ENCODE assay signal across 11 cellular contexts in genomic region chr1:172557270-172557669, GRCh38.
"Had no signal": no experiment of that assay in that cellular context is flagged by ENCODE, and none has a peak within 500 bp of the region (broad histone marks: within the 10 kb centered on the region; RNA-seq: fewer than 3 reads in every experiment).

No MANE protein-coding gene starts in this region.

- H3K27ac ChIP-seq: GM23248 had no signal

- H3K9me3 Mint-ChIP-seq: GM23338, H9, HFFc6 had no signal

- H3K4me3 Mint-ChIP-seq: GM23338, H9, HFFc6 had no signal

- H3K4me2 ChIP-seq: GM23338 had no signal

- H3K9ac ChIP-seq: GM23248 had no signal

- H3K4me1 Mint-ChIP-seq: GM23338, H9 had no signal

- ATAC-seq: GM23338, HCT116 had no signal

- DNase-seq: GM23248, GOT3, H7, H9, HCEC 1CT, HFFc6 had no signal

- H3K9me3 ChIP-seq: HAP-1 had no signal

- H3K4me1 ChIP-seq: HAP-1 had no signal

- H2AFZ ChIP-seq: GM23248, GM23338 had no signal

- FAIRE-seq: H1, H54 had no signal

- H3K27ac Mint-ChIP-seq: GM23338, H9, HFFc6 had no signal

- H3K4me3 ChIP-seq: GM23248, GM23338, HAP-1 had no signal
